8 cellular contexts compared by ENCODE assay signal in genomic region chr2:174699993-174700766, GRCh38.
DNase-seq lines count a peak whose midpoint lies in the region; ATAC-seq and TF ChIP-seq lines count a peak whose summit lies in the region.

No MANE protein-coding gene starts in this region.

- DNase-seq in Ammon's horn (ENCODE audit: low spot score) (peak; percentile 76), GM12865 (ENCODE audit: low read depth) (peak; percentile 65), Kasumi-1 (lab: John Stamatoyannopoulos, UW) (peak; percentile 96 to 97), RWPE2 (ENCODE audit: low spot score) (no peak), endodermal cell (no peak), middle frontal gyrus (ENCODE audit: extremely low spot score, low spot score) (peak; percentile 54), T1000 (lab: John Stamatoyannopoulos, UW) (no peak)

- H3K9me3 Mint-ChIP-seq in endodermal cell: no peaks in the 10 kb centered on the region

- H3K27me3 ChIP-seq in RWPE2 (ENCODE audit: insufficient read depth, poor library complexity, severe bottlenecking): no peaks in the 10 kb centered on the region
- H3K27me3 ChIP-seq in endodermal cell (ENCODE audit: control insufficient read depth, insufficient read depth, low read length, poor library complexity, severe bottlenecking): no peaks in the 10 kb centered on the region

- no peaks in the 10 kb centered on the region for H3K27me3 Mint-ChIP-seq in endodermal cell (ENCODE audit: insufficient read depth)

- H3K36me3 Mint-ChIP-seq in endodermal cell (ENCODE audit: low read depth): no peaks in the 10 kb centered on the region

- ATAC-seq in RWPE2 (ENCODE audit: low read depth): peak; percentile 66; the same call in 2 of the 3 replicates
- ATAC-seq in HG02588 (IDR thresholded peaks at IDR 0.05; ENCODE audit: unreplicated experiment): no peak

- 50% methylated on average over 2 to 4 of the region's 4 CpGs for WGBS in endodermal cell (ENCODE audit: insufficient coverage in 1 of 2, insufficient read length in 1 of 2), 2 experiments

- H3K9me3 ChIP-seq in RWPE2 (ENCODE audit: severe bottlenecking) (no peaks in the 10 kb centered on the region), endodermal cell (ENCODE audit: control insufficient read depth, low read length) (no peaks in the 10 kb centered on the region)

- TF ChIP-seq CTCF in GM12865 (IDR thresholded peaks at IDR 0.05; ENCODE audit: insufficient read depth, low read depth, low read length, missing control alignments) (peak; percentile 59), RWPE2 (IDR thresholded peaks at IDR 0.05; ENCODE audit: poor library complexity, severe bottlenecking) (peak; percentile 85), endodermal cell (conservative IDR thresholded peaks at IDR 0.05) (peak; percentile 87)

- peaks cover 31% of the 10 kb centered on the region for H3K4me1 Mint-ChIP-seq in endodermal cell

- H3K4me3 ChIP-seq in GM12865 (ENCODE audit: low read depth, low read length): no peak overlapping the region
- no peak overlapping the region for H3K4me3 ChIP-seq in RWPE2 (ENCODE audit: severe bottlenecking)
- no peak overlapping the region for H3K4me3 ChIP-seq in endodermal cell (ENCODE audit: low read length)

- H3K27ac ChIP-seq in RWPE2 (ENCODE audit: poor library complexity, severe bottlenecking) (no peak overlapping the region), endodermal cell (ENCODE audit: low read depth, low read length) (no peak overlapping the region)

- H3K4me1 ChIP-seq in RWPE2 (ENCODE audit: insufficient read depth, poor library complexity, severe bottlenecking) (no peaks in the 10 kb centered on the region), endodermal cell (ENCODE audit: control insufficient read depth, insufficient read depth, low read length) (peaks cover 3% of the 10 kb centered on the region)

- H3K4me3 Mint-ChIP-seq in endodermal cell: no peak overlapping the region

- no peaks in the 10 kb centered on the region for H3K36me3 ChIP-seq in RWPE2 (ENCODE audit: low read depth)
- H3K36me3 ChIP-seq in endodermal cell (ENCODE audit: control insufficient read depth, insufficient read depth, low read length): no peaks in the 10 kb centered on the region

- no peak overlapping the region for H3K9ac ChIP-seq in endodermal cell (ENCODE audit: extremely low read depth, low read length, poor library complexity, severe bottlenecking)

- H3K27ac Mint-ChIP-seq in endodermal cell: no peak overlapping the region

Comparison
In these comparisons a context has a peak if more than half of its experiments do, and no peak if none do; other contexts are left out.
1. DNase-seq: peak in Ammon's horn (single experiment), GM12865 (single experiment), Kasumi-1 (2 of 2) and middle frontal gyrus (single experiment); none in RWPE2 (single experiment), endodermal cell (single experiment) and T1000 (single experiment).
2. Peak in every context shown above with its lines, with median percentiles within 50 percentile points of each other: CTCF ChIP-seq.